Comparison of ENCODE assay signal across 12 cellular contexts in the genomic region with DNA sequence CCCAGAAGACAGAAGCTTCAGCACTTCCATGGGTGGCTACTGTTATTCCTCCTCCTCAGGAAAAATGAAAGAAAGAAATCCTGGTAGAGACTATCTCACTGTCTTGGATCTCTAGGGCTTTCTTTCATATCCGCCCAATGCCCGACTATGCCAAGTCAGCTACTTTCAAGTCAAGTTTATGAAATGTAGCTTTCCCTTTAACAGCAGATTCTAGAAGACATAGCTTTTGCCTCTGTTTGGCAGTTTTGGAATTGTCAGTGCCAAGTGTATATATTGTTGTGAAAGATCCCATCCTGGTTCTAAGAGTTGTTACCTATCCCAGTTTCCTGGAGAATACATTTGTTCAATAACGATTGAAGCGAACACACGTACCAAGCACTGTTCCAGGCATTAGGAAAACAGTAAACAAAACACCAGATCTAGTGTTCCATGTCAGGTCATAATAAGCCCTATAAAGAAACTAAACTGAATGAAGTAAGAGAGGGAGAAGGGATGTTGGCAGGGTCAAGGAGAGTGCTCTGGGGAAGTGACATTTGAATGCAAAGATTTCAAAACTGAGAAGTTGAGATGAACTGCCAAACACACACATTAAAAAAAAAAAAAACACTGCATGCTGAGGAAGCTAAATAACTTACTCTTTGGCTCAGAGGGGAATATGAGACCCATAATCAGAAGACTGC. TPM values are rescaled to one million over a fixed set of nuclear protein-coding genes. Genes with fewer than 3 reads are reported as not detected.
DNase-seq lines count a peak whose midpoint lies in the region; ATAC-seq and TF ChIP-seq lines count a peak whose summit lies in the region.
"Had no signal": no experiment of that assay in that cellular context is flagged by ENCODE, and none has a peak within 500 bp of the region (broad histone marks: within the 10 kb centered on the region; RNA-seq: fewer than 3 reads in every experiment).

No MANE protein-coding gene starts in this region.

- no peak for TF ChIP-seq POLR2A in tibial nerve (IDR thresholded peaks at IDR 0.05)

- CTCF ChIA-PET in activated CD4-positive, alpha-beta T cell treated with anti-CD3 and anti-CD28 coated beads, Interleukin-2, amount 10 ng/mL, durations not matched to agents 7 days and 5 days (lab: Charles Lee), result no interaction called here

- ATAC-seq in HG03432 (IDR thresholded peaks at IDR 0.05; ENCODE audit: unreplicated experiment) (peak; percentile 29), left cardiac atrium (peak; percentile 71 to 76)

- H3K9me3 Mint-ChIP-seq in activated CD4-positive, alpha-beta T cell treated with anti-CD3 and anti-CD28 coated beads, Interleukin-2, amount 10 ng/mL, durations not matched to agents 24 days and 14 days, result no peaks in the 10 kb centered on the region
- no peaks in the 10 kb centered on the region for H3K9me3 Mint-ChIP-seq in activated CD4-positive, alpha-beta T cell treated with anti-CD3 and anti-CD28 coated beads, Interleukin-2, amount 10 ng/mL, durations not matched to agents 7 days and 5 days
- H3K9me3 Mint-ChIP-seq in osteocyte (ENCODE audit: unreplicated experiment), result no peaks in the 10 kb centered on the region

- no peak overlapping the region for H3K4me3 Mint-ChIP-seq in activated CD4-positive, alpha-beta T cell treated with anti-CD3 and anti-CD28 coated beads, Interleukin-2, amount 10 ng/mL, durations not matched to agents 24 days and 14 days
- no peak overlapping the region for H3K4me3 Mint-ChIP-seq in activated CD4-positive, alpha-beta T cell treated with anti-CD3 and anti-CD28 coated beads, Interleukin-2, amount 10 ng/mL, durations not matched to agents 7 days and 5 days
- H3K4me3 Mint-ChIP-seq in osteocyte (ENCODE audit: unreplicated experiment), result no peak overlapping the region

- H3K27ac ChIP-seq in tibial nerve, result no peak overlapping the region

- no peak for TF ChIP-seq CTCF in tibial nerve (IDR thresholded peaks at IDR 0.05)
- TF ChIP-seq CTCF in osteocyte (IDR thresholded peaks at IDR 0.05), result no peak

- H3K27me3 ChIP-seq in tibial nerve, result no peaks in the 10 kb centered on the region

- no peaks in the 10 kb centered on the region for H3K9me3 ChIP-seq in tibial nerve

- H3K36me3 ChIP-seq in tibial nerve, result no peaks in the 10 kb centered on the region

- H3K27me3 Mint-ChIP-seq in activated CD4-positive, alpha-beta T cell treated with anti-CD3 and anti-CD28 coated beads, Interleukin-2, amount 10 ng/mL, durations not matched to agents 24 days and 14 days, result peaks cover 26% of the 10 kb centered on the region
- H3K27me3 Mint-ChIP-seq in activated CD4-positive, alpha-beta T cell treated with anti-CD3 and anti-CD28 coated beads, Interleukin-2, amount 10 ng/mL, durations not matched to agents 7 days and 5 days, result peaks cover 25% of the 10 kb centered on the region
- H3K27me3 Mint-ChIP-seq in osteocyte (ENCODE audit: unreplicated experiment), result peaks cover 60% of the 10 kb centered on the region

- peak overlapping the region in 3 of 4 donors; percentile 17 to 27 (median 19) for H3K4me3 ChIP-seq in tibial nerve

- no peaks in the 10 kb centered on the region for H3K36me3 Mint-ChIP-seq in activated CD4-positive, alpha-beta T cell treated with anti-CD3 and anti-CD28 coated beads, Interleukin-2, amount 10 ng/mL, durations not matched to agents 24 days and 14 days (ENCODE audit: low read depth)
- no peaks in the 10 kb centered on the region for H3K36me3 Mint-ChIP-seq in activated CD4-positive, alpha-beta T cell treated with anti-CD3 and anti-CD28 coated beads, Interleukin-2, amount 10 ng/mL, durations not matched to agents 7 days and 5 days (ENCODE audit: low read depth)
- no peaks in the 10 kb centered on the region for H3K36me3 Mint-ChIP-seq in osteocyte (ENCODE audit: unreplicated experiment)

- H3K4me1 ChIP-seq in tibial nerve, result peaks cover 0 to 10% (median 0%) of the 10 kb centered on the region in 4 donors

- DNase-seq in activated CD4-positive, alpha-beta T cell treated with anti-CD3 and anti-CD28 coated beads, Interleukin-2, amount 10 ng/mL, durations not matched to agents 24 days and 14 days, result peak; percentile 41
- DNase-seq in activated CD4-positive, alpha-beta T cell treated with anti-CD3 and anti-CD28 coated beads, Interleukin-2, amount 10 ng/mL, durations not matched to agents 7 days and 5 days, result no peak
- DNase-seq in left cardiac atrium (peak; percentile 23), tibial nerve (ENCODE audit: low spot score in 2 of 2) (no peak), osteocyte (ENCODE audit: extremely low spot score, unreplicated experiment) (no peak), hypothalamus (lab: John Stamatoyannopoulos, UW) (no peak)
- DNase-seq in stimulated activated CD4-positive, alpha-beta T cell treated with anti-CD3 and anti-CD28 coated beads, Interleukin-15, amount 100 ng/mL, for 24 hours, result no peak
- DNase-seq: ACHN; activated CD4-positive, alpha-beta T cell treated with anti-CD3 and anti-CD28 coated beads for 48 hours; dermis blood vessel endothelial cell; NCI-H187 had no signal

- no peaks in the 10 kb centered on the region for H3K4me1 Mint-ChIP-seq in activated CD4-positive, alpha-beta T cell treated with anti-CD3 and anti-CD28 coated beads, Interleukin-2, amount 10 ng/mL, durations not matched to agents 24 days and 14 days
- H3K4me1 Mint-ChIP-seq in activated CD4-positive, alpha-beta T cell treated with anti-CD3 and anti-CD28 coated beads, Interleukin-2, amount 10 ng/mL, durations not matched to agents 7 days and 5 days, result peaks cover 10% of the 10 kb centered on the region
- H3K4me1 Mint-ChIP-seq in osteocyte (ENCODE audit: unreplicated experiment), result no peaks in the 10 kb centered on the region

- H3K27ac Mint-ChIP-seq in activated CD4-positive, alpha-beta T cell treated with anti-CD3 and anti-CD28 coated beads, Interleukin-2, amount 10 ng/mL, durations not matched to agents 24 days and 14 days, result no peak overlapping the region
- no peak overlapping the region for H3K27ac Mint-ChIP-seq in activated CD4-positive, alpha-beta T cell treated with anti-CD3 and anti-CD28 coated beads, Interleukin-2, amount 10 ng/mL, durations not matched to agents 7 days and 5 days
- H3K27ac Mint-ChIP-seq in osteocyte (ENCODE audit: unreplicated experiment), result no peak overlapping the region

- POLR2A ChIA-PET in activated CD4-positive, alpha-beta T cell treated with anti-CD3 and anti-CD28 coated beads, Interleukin-2, amount 10 ng/mL, durations not matched to agents 7 days and 5 days (lab: Charles Lee), result no interaction called here

- intact Hi-C loops in activated CD4-positive, alpha-beta T cell treated with anti-CD3 and anti-CD28 coated beads, Interleukin-2, amount 10 ng/mL, durations not matched to agents 24 days and 14 days (cut with micrococcal nuclease), result loop anchor here (10.0 kb wide), 1 partner anchor 391 kb away; no protein-coding TSS in a partner anchor
- intact Hi-C loops in left cardiac atrium (cut with DNase I), result no loop called here

- TF ChIP-seq EP300 in tibial nerve (IDR thresholded peaks at IDR 0.05), result no peak

- 41 to 55% methylated on average over 5 of the region's 5 CpGs for WGBS in tibial nerve, 2 donors

RNA-seq across cellular contexts. Expression of a gene that starts 14.5 kb away (rescaled TPM):
- not detected in 2 replicates for total RNA-seq in activated CD4-positive, alpha-beta T cell treated with anti-CD3 and anti-CD28 coated beads, Interleukin-2, amount 10 ng/mL, durations not matched to agents 24 days and 14 days
- under 1 TPM in 1 of 2 experiments, not detected in 1; 0.46 TPM for total RNA-seq in activated CD4-positive, alpha-beta T cell treated with anti-CD3 and anti-CD28 coated beads, Interleukin-2, amount 10 ng/mL, durations not matched to agents 7 days and 5 days
- 1 to 10 TPM; 1.2 to 2.9 TPM for total RNA-seq in left cardiac atrium
- total RNA-seq in tibial nerve, result not detected
- not detected in 2 replicates for total RNA-seq in osteocyte
- total RNA-seq: dermis blood vessel endothelial cell had no signal

RNA-seq across cellular contexts. Expression of a gene that starts 22.0 kb away (rescaled TPM):
- total RNA-seq in activated CD4-positive, alpha-beta T cell treated with anti-CD3 and anti-CD28 coated beads, Interleukin-2, amount 10 ng/mL, durations not matched to agents 24 days and 14 days, result not detected in 2 replicates
- total RNA-seq in activated CD4-positive, alpha-beta T cell treated with anti-CD3 and anti-CD28 coated beads, Interleukin-2, amount 10 ng/mL, durations not matched to agents 7 days and 5 days, result not detected
- total RNA-seq in left cardiac atrium, result not detected
- not detected for total RNA-seq in tibial nerve
- not detected in 2 replicates for total RNA-seq in osteocyte
- total RNA-seq: dermis blood vessel endothelial cell had no signal

RNA-seq across cellular contexts. Expression of a gene that starts 52.3 kb away (rescaled TPM):
- total RNA-seq in activated CD4-positive, alpha-beta T cell treated with anti-CD3 and anti-CD28 coated beads, Interleukin-2, amount 10 ng/mL, durations not matched to agents 24 days and 14 days, result not detected in 2 replicates
- under 1 TPM in 1 of 2 experiments, not detected in 1; 0.23 TPM for total RNA-seq in activated CD4-positive, alpha-beta T cell treated with anti-CD3 and anti-CD28 coated beads, Interleukin-2, amount 10 ng/mL, durations not matched to agents 7 days and 5 days
- total RNA-seq in left cardiac atrium (10 to 100 TPM in 1 of 2 donors, 1 to 10 TPM in 1; 9.0 to 12.0 TPM), tibial nerve (10 to 100 TPM in 1 of 4 donors, 1 to 10 TPM in 3; 3.1 to 17.4 (median 4.8) TPM), osteocyte (not detected in 2 replicates)
- total RNA-seq: dermis blood vessel endothelial cell had no signal

Comparison
In these comparisons a context has a peak if more than half of its experiments do, and no peak if none do; other contexts are left out.
1. DNase-seq: peak in activated CD4-positive, alpha-beta T cell treated with anti-CD3 and anti-CD28 coated beads, Interleukin-2, amount 10 ng/mL, durations not matched to agents 24 days and 14 days (single experiment) and left cardiac atrium (single experiment); none in activated CD4-positive, alpha-beta T cell treated with anti-CD3 and anti-CD28 coated beads, Interleukin-2, amount 10 ng/mL, durations not matched to agents 7 days and 5 days (single experiment), tibial nerve (0 of 2), osteocyte (single experiment), stimulated activated CD4-positive, alpha-beta T cell treated with anti-CD3 and anti-CD28 coated beads, Interleukin-15, amount 100 ng/mL, for 24 hours (single experiment) and hypothalamus (0 of 51).